ENCODE assay signal across 22 cellular contexts in the genomic region with DNA sequence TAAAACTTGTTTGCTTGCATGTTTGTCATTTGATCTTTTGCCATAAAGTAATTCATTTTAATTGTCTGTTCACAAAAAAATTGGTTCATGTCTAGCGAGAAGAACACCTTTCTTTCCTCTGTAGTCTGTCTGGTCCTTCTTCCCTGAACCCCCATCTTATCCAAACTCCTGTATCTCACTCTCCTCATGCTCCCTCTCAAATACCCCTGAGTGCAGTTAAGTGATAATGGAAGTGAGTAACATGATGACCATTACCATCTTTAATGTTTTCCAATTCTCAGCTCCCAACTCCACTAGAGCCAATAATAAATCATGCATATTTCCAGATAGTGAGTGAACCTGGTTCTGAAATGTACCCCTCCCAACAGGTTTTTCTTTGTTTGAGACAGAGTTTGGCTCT.
"Had no signal": no experiment of that assay in that cellular context is flagged by ENCODE, and none has a peak within 500 bp of the region (broad histone marks: within the 10 kb centered on the region; RNA-seq: fewer than 3 reads in every experiment).

No MANE protein-coding gene starts in this region.

- ATAC-seq: heart left ventricle; left colon; left ventricle myocardium superior; naive thymus-derived CD8-positive, alpha-beta T cell; stimulated activated naive CD8-positive, alpha-beta T cell treated with anti-CD3 and anti-CD28 coated beads, Interleukin-15, Interleukin-2, amounts not matched to agents 100 U/mL and 50 U/mL, for 24 hours had no signal

- H3K4me1 Mint-ChIP-seq: neural progenitor cell had no signal

- H3K27ac Mint-ChIP-seq: neural progenitor cell had no signal

- H3K27me3 ChIP-seq: colonic mucosa, heart left ventricle, ovary, right atrium auricular region, sigmoid colon, thyroid gland, upper lobe of left lung, uterus had no signal

- H3K36me3 ChIP-seq: colonic mucosa, heart left ventricle, neural progenitor cell, ovary, right atrium auricular region, sigmoid colon, suprapubic skin, thyroid gland, upper lobe of left lung, uterus had no signal

- H3K9ac ChIP-seq: neural progenitor cell had no signal

- H3K9me3 ChIP-seq: colonic mucosa, ovary, right atrium auricular region, sigmoid colon, suprapubic skin, thyroid gland, uterus had no signal

- H3K27ac ChIP-seq: colonic mucosa, heart left ventricle, neural progenitor cell, ovary, right atrium auricular region, sigmoid colon, skin epidermis, suprapubic skin, thyroid gland, upper lobe of left lung, uterus had no signal

- H3K4me3 ChIP-seq: colonic mucosa, heart left ventricle, lung, neural progenitor cell, ovary, right atrium auricular region, sigmoid colon, skin epidermis, suprapubic skin, thyroid gland, upper lobe of left lung, uterus had no signal

- H3K4me2 ChIP-seq: neural progenitor cell had no signal

- H3K4me1 ChIP-seq: colonic mucosa, neural progenitor cell, right atrium auricular region, uterus had no signal

- FAIRE-seq: endothelial cell of umbilical vein had no signal

- DNase-seq: colonic mucosa; dermis blood vessel endothelial cell; foreskin melanocyte; heart left ventricle; hippocampal formation; left colon; left ventricle myocardium superior; naive thymus-derived CD8-positive, alpha-beta T cell; nucleus accumbens; ovary; sigmoid colon; stimulated activated CD4-positive, alpha-beta T cell treated with anti-CD3 and anti-CD28 coated beads, Interleukin-2, amount 100 ng/mL, for 24 hours; stimulated activated naive CD8-positive, alpha-beta T cell treated with anti-CD3 and anti-CD28 coated beads, Interleukin-15, Interleukin-2, amounts not matched to agents 100 U/mL and 50 U/mL, for 24 hours; thyroid gland; upper lobe of left lung; uterus had no signal

- H2AFZ ChIP-seq: neural progenitor cell had no signal

- H3K4me3 Mint-ChIP-seq: neural progenitor cell had no signal
